ENCODE assay signal across 19 cellular contexts in genomic region chr1:41487729-41488598, GRCh38. TPM values are rescaled to one million over a fixed set of nuclear protein-coding genes. Genes with fewer than 3 reads are reported as not detected.
A peak's percentile ranks its signal among the peaks of the same experiment; 100 is the strongest.
DNase-seq lines count a peak whose midpoint lies in the region; ATAC-seq and TF ChIP-seq lines count a peak whose summit lies in the region.
"Had no signal": no experiment of that assay in that cellular context is flagged by ENCODE, and none has a peak within 500 bp of the region (broad histone marks: within the 10 kb centered on the region; RNA-seq: fewer than 3 reads in every experiment).

No MANE protein-coding gene starts in this region.

- in situ Hi-C loops in ACHN (cut with HindIII; ENCODE audit: low pct_ligation_motif_present, low pct_unique_long_range_greater_than_20kb, low sequenced_read_pairs), result no loop called here

- TF ChIP-seq CTCF in HEK293 (tag by site-specific recombination; IDR thresholded peaks at IDR 0.05), result no peak
- no peak for TF ChIP-seq CTCF in brain (conservative IDR thresholded peaks at IDR 0.05)
- TF ChIP-seq CTCF in nephron progenitor cell (IDR thresholded peaks at IDR 0.05), result no peak

- DNase-seq in ACHN (peak; percentile 21), nephron progenitor cell (no peak), UCSD-AML1 (lab: John Stamatoyannopoulos, UW; ENCODE audit: unreplicated experiment) (no peak)
- DNase-seq in activated CD4-positive, alpha-beta T cell treated with anti-CD3 and anti-CD28 coated beads, Interleukin-2, amount 50 U/mL, for 1 hour, result no peak
- DNase-seq: activated CD8-positive, alpha-beta T cell treated with anti-CD3 and anti-CD28 coated beads, Interleukin-2, amount 10 ng/mL, durations not matched to agents 7 days and 5 days; activated naive CD4-positive, alpha-beta T cell treated with anti-CD3 and anti-CD28 coated beads, Interleukin-2, amount 50 U/mL, for 16 hours; activated T-cell treated with anti-CD3 and anti-CD28 coated beads, Interleukin-2, amount 50 U/mL, for 72 hours; NCI-H1105; NCI-H524 treated with DMSO at 0.1 percent for 48 hours; PC-3; T-helper 9 cell; thyroid gland had no signal

- H3K9me3 Mint-ChIP-seq in brain (peaks cover 0 to 8% (median 0%) of the 10 kb centered on the region in 5 experiments), nephron progenitor cell (no peaks in the 10 kb centered on the region)

- H3K27ac Mint-ChIP-seq in brain, result peak overlapping the region in 3 of 5 experiments; percentile 38 to 92 (median 87)
- no peak overlapping the region for H3K27ac Mint-ChIP-seq in nephron progenitor cell
- H3K27ac Mint-ChIP-seq: activated CD8-positive, alpha-beta T cell treated with anti-CD3 and anti-CD28 coated beads, Interleukin-2, amount 10 ng/mL, durations not matched to agents 7 days and 5 days; activated T-cell treated with anti-CD3 and anti-CD28 coated beads, Interleukin-2, amount 50 U/mL, for 72 hours; memory B cell had no signal

- CTCF ChIA-PET in HEK293 (lab: Yijun Ruan, JAX), result interaction anchor here (0.6 to 1.0 kb wide), 3 partner anchors 70 to 1412 kb away, joined by 3 read pairs; no protein-coding TSS in a partner anchor

- H3K27ac ChIP-seq in HEK293 (ENCODE audit: extremely low read depth, low read depth, low read length), result no peak overlapping the region
- H3K27ac ChIP-seq: thyroid gland had no signal

- peak overlapping the region in 1 of 5 experiments; percentile 38 for H3K4me3 Mint-ChIP-seq in brain
- H3K4me3 Mint-ChIP-seq in nephron progenitor cell, result peak overlapping the region; percentile 65
- H3K4me3 Mint-ChIP-seq: activated CD8-positive, alpha-beta T cell treated with anti-CD3 and anti-CD28 coated beads, Interleukin-2, amount 10 ng/mL, durations not matched to agents 7 days and 5 days; memory B cell had no signal

- H3K4me3 ChIP-seq in HEK293 (ENCODE audit: low read depth, low read length), result no peak overlapping the region
- H3K4me3 ChIP-seq: heart left ventricle, thyroid gland had no signal

- H3K36me3 ChIP-seq in HEK293 (ENCODE audit: control insufficient read depth in 2 of 2, insufficient read depth in 1 of 2, low read length in 2 of 2), result no peaks in the 10 kb centered on the region
- H3K36me3 ChIP-seq: heart left ventricle, thyroid gland had no signal

- H3K4me1 Mint-ChIP-seq in brain, result peaks cover 69% of the 10 kb centered on the region
- H3K4me1 Mint-ChIP-seq in nephron progenitor cell, result peaks cover 43% of the 10 kb centered on the region

- POLR2A ChIA-PET in HEK293 (lab: Yijun Ruan, JAX), result interaction anchor here (0.7 kb wide), 1 partner anchor 95 kb away, joined by 3 read pairs; no protein-coding TSS in a partner anchor

- no peaks in the 10 kb centered on the region for H3K9me3 ChIP-seq in HEK293 (ENCODE audit: control insufficient read depth, insufficient read depth, low read depth, low read length)
- H3K9me3 ChIP-seq: heart left ventricle, thyroid gland had no signal

- ATAC-seq in GM21381 (IDR thresholded peaks at IDR 0.05; ENCODE audit: unreplicated experiment) (no peak), HG03460 (IDR thresholded peaks at IDR 0.05; ENCODE audit: unreplicated experiment) (no peak)
- ATAC-seq: activated CD8-positive, alpha-beta T cell treated with anti-CD3 and anti-CD28 coated beads, Interleukin-2, amount 10 ng/mL, durations not matched to agents 7 days and 5 days; PC-3 had no signal

- H3K27me3 Mint-ChIP-seq in brain (peaks cover 12% of the 10 kb centered on the region), nephron progenitor cell (ENCODE audit: low read depth, poor library complexity) (peaks cover 13% of the 10 kb centered on the region)

- no peaks in the 10 kb centered on the region for H3K4me1 ChIP-seq in HEK293 (ENCODE audit: control insufficient read depth, insufficient read depth, low read length)

- H3K36me3 Mint-ChIP-seq in brain (no peaks in the 10 kb centered on the region), nephron progenitor cell (ENCODE audit: low read depth) (no peaks in the 10 kb centered on the region)

TF ChIP-seq in HEK293, 187 proteins besides CTCF, POLR2A, EP300 and RAD21:
- TF ChIP-seq ZNF341 (tag by site-specific recombination; IDR thresholded peaks at IDR 0.05; ENCODE audit: low read depth), result no peak
- TF ChIP-seq MYNN (tag by site-specific recombination; IDR thresholded peaks at IDR 0.05; ENCODE audit: borderline replicate concordance), result no peak
- no peak for TF ChIP-seq ZNF140 (tag by site-specific recombination; IDR thresholded peaks at IDR 0.05)
- TF ChIP-seq ZNF394 (tag by site-specific recombination; IDR thresholded peaks at IDR 0.05; ENCODE audit: borderline replicate concordance), result no peak
- TF ChIP-seq REST (tag by site-specific recombination; IDR thresholded peaks at IDR 0.05), result peak; percentile 59; the same call in 1 of the 2 replicates
- TF ChIP-seq ZNF558 (tag by site-specific recombination; IDR thresholded peaks at IDR 0.05), result no peak
- TF ChIP-seq KLF8 (tag by site-specific recombination; IDR thresholded peaks at IDR 0.05), result no peak

RNA-seq across cellular contexts. Expression of gene EDN2, which starts 3.5 kb away (rescaled TPM):
- not detected for polyA plus RNA-seq in brain (ENCODE audit: insufficient read depth, low read depth, low replicate concordance)
- polyA plus RNA-seq: neural cell had no signal
